In genomic region chr18:63974991-63975390, GRCh38 we compare ENCODE assay signal across 9 cellular contexts. TPM values are rescaled to one million over a fixed set of nuclear protein-coding genes. Genes with fewer than 3 reads are reported as not detected.
DNase-seq lines count a peak whose midpoint lies in the region; ATAC-seq and TF ChIP-seq lines count a peak whose summit lies in the region.
"Had no signal": no experiment of that assay in that cellular context is flagged by ENCODE, and none has a peak within 500 bp of the region (broad histone marks: within the 10 kb centered on the region; RNA-seq: fewer than 3 reads in every experiment).

No MANE protein-coding gene starts in this region.

- H3K4me1 ChIP-seq in GM23248 (ENCODE audit: insufficient read depth) (peaks cover 18% of the 10 kb centered on the region), liver (ENCODE audit: control insufficient read depth in 4 of 4, insufficient read depth in 4 of 4, low read length in 3 of 4) (peaks cover 2 to 27% (median 17%) of the 10 kb centered on the region in 4 donors)

- H3K9me2 ChIP-seq in GM23248 (ENCODE audit: insufficient read depth), result no peaks in the 10 kb centered on the region

- no peaks in the 10 kb centered on the region for H3K36me3 ChIP-seq in GM23248 (ENCODE audit: low read depth)
- H3K36me3 ChIP-seq in SK-N-MC (ENCODE audit: insufficient read depth, low read length), result peaks cover 4% of the 10 kb centered on the region
- no peaks in the 10 kb centered on the region for H3K36me3 ChIP-seq in liver (ENCODE audit: control insufficient read depth in 4 of 4, insufficient read depth in 3 of 4, low read depth in 1 of 4, low read length in 3 of 4)

- ATAC-seq in HG02678 (IDR thresholded peaks at IDR 0.05; ENCODE audit: unreplicated experiment), result no peak
- ATAC-seq in Right ventricle myocardium superior (ENCODE audit: poor library complexity), result no peak

- H3K9ac ChIP-seq in GM23248, result peak overlapping the region; percentile 14; the same call in 1 of the 2 replicates
- no peak overlapping the region for H3K9ac ChIP-seq in SK-N-MC (ENCODE audit: insufficient read length)
- H3K9ac ChIP-seq in liver (ENCODE audit: low read depth in 1 of 2, low read length in 2 of 2), result no peak overlapping the region

- no peaks in the 10 kb centered on the region for H4K20me1 ChIP-seq in GM23248 (ENCODE audit: insufficient read depth)

- peak; percentile 11 for DNase-seq in Caki2 (ENCODE audit: low read depth)
- peak; percentile 71 for DNase-seq in GM23248
- DNase-seq in SK-N-MC (ENCODE audit: low read depth, low spot score), result no peak
- no peak for DNase-seq in NCI-H2081 (lab: John Stamatoyannopoulos, UW)
- DNase-seq in Right ventricle myocardium superior, result no peak
- no peak for DNase-seq in activated gamma-delta T cell (lab: John Stamatoyannopoulos, UW)

- H3K4me3 ChIP-seq in GM23248, result no peak overlapping the region
- H3K4me3 ChIP-seq in SK-N-MC, result no peak overlapping the region
- no peak overlapping the region for H3K4me3 ChIP-seq in liver (ENCODE audit: low read depth in 1 of 3, low read length in 3 of 3)

- TF ChIP-seq RAD21 in liver (IDR thresholded peaks at IDR 0.05), result peak; percentile 71 to 73

- no peaks in the 10 kb centered on the region for H3K9me3 ChIP-seq in GM23248 (ENCODE audit: low read depth)
- no peaks in the 10 kb centered on the region for H3K9me3 ChIP-seq in SK-N-MC (ENCODE audit: low read depth, low read length)
- H3K9me3 ChIP-seq in liver (ENCODE audit: control insufficient read depth in 4 of 4, low read length in 3 of 4), result no peaks in the 10 kb centered on the region

- no peak overlapping the region for H3K4me2 ChIP-seq in GM23248 (ENCODE audit: unreplicated experiment)

- in situ Hi-C loops in Caki2 (cut with HindIII; ENCODE audit: low pct_unique_long_range_greater_than_20kb, low sequenced_read_pairs), result no loop called here
- in situ Hi-C loops in GM23248 (cut with MboI), result no loop called here

- WGBS in GM23248 (ENCODE audit: low coverage in 1 of 2, low lambda C conversion rate in 2 of 2, missing lambda C conversion rate in 2 of 2), 2 experiments, result 74 to 77% methylated on average over 2 of the region's 2 CpGs
- WGBS in liver, result 30% methylated on average over 2 of the region's 2 CpGs

- H3K79me2 ChIP-seq in GM23248 (ENCODE audit: insufficient read depth), result peaks cover 87% of the 10 kb centered on the region

- H3K27ac ChIP-seq in GM23248, result no peak overlapping the region
- peak overlapping the region; percentile 82 for H3K27ac ChIP-seq in SK-N-MC
- H3K27ac ChIP-seq in liver (ENCODE audit: low read depth in 1 of 2, low read length in 2 of 2), result peak overlapping the region; percentile 37 to 51

- H3K27me3 ChIP-seq in GM23248 (replicated peaks; ENCODE audit: insufficient read depth) (no peaks in the 10 kb centered on the region), liver (ENCODE audit: control insufficient read depth in 4 of 4, insufficient read depth in 4 of 4, low read length in 3 of 4) (no peaks in the 10 kb centered on the region)

- intact Hi-C loops in Right ventricle myocardium superior (cut with DNase I), result no loop called here

- peak; percentile 39 for TF ChIP-seq CTCF in liver (IDR thresholded peaks at IDR 0.05; ENCODE audit: low read depth, low read length, missing input control)

- 0 out of 2 replicates have a peak overlapping the region, but pooled peaks have one; percentile 37 for H2AFZ ChIP-seq in GM23248

- peaks cover 24% of the 10 kb centered on the region for H3F3A ChIP-seq in GM23248 (ENCODE audit: insufficient read depth)

TF ChIP-seq in liver, 16 proteins besides CTCF, POLR2A, EP300 and RAD21:
- TF ChIP-seq REST (IDR thresholded peaks at IDR 0.05) (peak; percentile 56), JUND (IDR thresholded peaks at IDR 0.05) (peak; percentile 65 to 89), FOXA2 (IDR thresholded peaks at IDR 0.05) (peak; percentile 50), ATF3 (IDR thresholded peaks at IDR 0.05) (peak; percentile 67), HNF4G (IDR thresholded peaks at IDR 0.05) (peak; percentile 96), YY1 (IDR thresholded peaks at IDR 0.05) (peak; percentile 19), NR2F2 (IDR thresholded peaks at IDR 0.05) (peak; percentile 49), ZBTB33 (IDR thresholded peaks at IDR 0.05) (peak; percentile 13), EGR1 (IDR thresholded peaks at IDR 0.05; ENCODE audit: low read depth in 2 of 2) (no peak), RXRA (IDR thresholded peaks at IDR 0.05) (peak; percentile 88 to 94), TAF1 (conservative IDR thresholded peaks at IDR 0.05) (no peak), SP1 (IDR thresholded peaks at IDR 0.05) (peak; percentile 79), HNF4A (conservative IDR thresholded peaks at IDR 0.05) (peak; percentile 97 to 98), FOXA1 (IDR thresholded peaks at IDR 0.05) (no peak), GABPA (IDR thresholded peaks at IDR 0.05 in 1 of 2, conservative IDR thresholded peaks at IDR 0.05 in 1 of 2) (peak; percentile 25 to 38)
- TF ChIP-seq, protein P1, sequence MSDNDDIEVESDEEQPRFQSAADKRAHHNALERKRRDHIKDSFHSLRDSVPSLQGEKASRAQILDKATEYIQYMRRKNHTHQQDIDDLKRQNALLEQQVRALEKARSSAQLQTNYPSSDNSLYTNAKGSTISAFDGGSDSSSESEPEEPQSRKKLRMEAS (IDR thresholded peaks at IDR 0.05), result peak; percentile 35

RNA-seq across cellular contexts. Expression of gene SERPINB8, which starts 5.1 kb away (rescaled TPM):
- 0.12 and 4.9 TPM in 2 replicates for total RNA-seq in Caki2 (2014; rRNA removed; shearing (Covaris generic); ENCODE audit: low replicate concordance)
- total RNA-seq in GM23248 (2014; rRNA removed; shearing (Covaris generic)), result 21.2 and 25.3 TPM in 2 replicates
- polyA plus RNA-seq in GM23248 (2016; fragmentation: Nextera tagmentation; extraction: Ambion mirVana) (57.3 and 61.7 TPM in 2 replicates), liver (1 to 10 TPM; 8.3 to 8.6 TPM)
- total RNA-seq in liver (1 to 10 TPM; 2.5 to 5.1 TPM), Right ventricle myocardium superior (1.6 TPM)

RNA-seq across cellular contexts. Expression of gene HMSD, which starts 25.9 kb away (rescaled TPM):
- not detected in 2 replicates for total RNA-seq in Caki2 (2014; rRNA removed; shearing (Covaris generic); ENCODE audit: low replicate concordance)
- total RNA-seq in GM23248 (2014; rRNA removed; shearing (Covaris generic)), result not detected in 2 replicates
- polyA plus RNA-seq in GM23248 (2016; fragmentation: Nextera tagmentation; extraction: Ambion mirVana) (0.83 TPM in 1 of 2 replicates, not detected in the other), liver (under 1 TPM; 0.13 to 0.14 TPM)
- total RNA-seq in liver (under 1 TPM in 1 of 2 donors, not detected in 1; 0.28 TPM), Right ventricle myocardium superior (0.27 TPM)
- total RNA-seq: dermis microvascular lymphatic vessel endothelial cell had no signal

Comparison
In these comparisons a context has a peak if more than half of its experiments do, and no peak if none do; other contexts are left out.
1. DNase-seq: peak in Caki2 (single experiment) and GM23248 (single experiment); none in SK-N-MC (single experiment), NCI-H2081 (0 of 2), Right ventricle myocardium superior (single experiment) and activated gamma-delta T cell (single experiment).